Comparison of ENCODE assay signal across 8 cellular contexts in the genomic region with DNA sequence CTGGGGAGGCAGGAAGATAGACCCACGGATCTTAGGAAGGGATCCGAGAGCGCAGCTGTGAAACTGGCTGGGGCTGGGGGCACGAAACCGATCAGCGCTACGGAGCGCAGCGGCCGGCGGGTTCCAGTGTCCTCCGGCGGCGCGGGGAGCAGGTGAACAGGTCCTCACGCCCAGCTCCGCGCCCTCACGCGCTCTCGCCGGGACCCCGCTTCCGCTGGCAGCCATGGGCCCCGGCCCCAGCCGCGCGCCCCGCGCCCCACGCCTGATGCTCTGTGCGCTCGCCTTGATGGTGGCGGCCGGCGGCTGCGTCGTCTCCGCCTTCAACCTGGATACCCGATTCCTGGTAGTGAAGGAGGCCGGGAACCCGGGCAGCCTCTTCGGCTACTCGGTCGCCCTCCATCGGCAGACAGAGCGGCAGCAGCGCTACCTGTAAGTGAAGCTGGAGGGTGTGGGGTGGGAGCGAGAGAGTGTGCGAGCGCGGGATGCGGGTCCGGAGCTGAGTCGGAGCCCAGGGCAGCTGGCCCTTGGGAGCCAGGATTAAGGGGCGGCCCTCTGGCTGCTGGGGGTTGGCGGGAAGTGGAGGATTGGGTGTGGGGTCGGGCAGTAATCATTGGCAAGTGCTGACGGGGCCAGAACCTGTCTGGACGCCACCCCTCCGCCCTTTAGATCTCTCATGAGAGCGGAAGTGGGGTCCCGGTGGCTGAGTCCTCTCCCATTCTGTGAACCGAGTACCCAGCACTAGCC. TPM values are rescaled to one million over a fixed set of nuclear protein-coding genes. Genes with fewer than 3 reads are reported as not detected.
DNase-seq lines count a peak whose midpoint lies in the region; ATAC-seq, FAIRE-seq and TF ChIP-seq lines count a peak whose summit lies in the region.

No MANE protein-coding gene starts in this region.

- no peaks in the 10 kb centered on the region for H3K9me3 ChIP-seq in adrenal gland (replicated peaks in 1 of 3)
- no peaks in the 10 kb centered on the region for H3K9me3 ChIP-seq in iPS DF 6.9 (ENCODE audit: control insufficient read depth, insufficient read depth, low read length)
- no peaks in the 10 kb centered on the region for H3K9me3 ChIP-seq in skeletal muscle satellite cell (replicated peaks; ENCODE audit: low read length)

- no peaks in the 10 kb centered on the region for H3K27me3 ChIP-seq in adrenal gland
- no peaks in the 10 kb centered on the region for H3K27me3 ChIP-seq in iPS DF 6.9 (ENCODE audit: control insufficient read depth, insufficient read depth, low read length)
- no peaks in the 10 kb centered on the region for H3K27me3 ChIP-seq in skeletal muscle satellite cell (ENCODE audit: control insufficient read depth, insufficient read depth, low read length)

- H3K9ac ChIP-seq in skeletal muscle satellite cell (ENCODE audit: low read depth, low read length): peak overlapping the region; percentile 84

- H3K4me3 ChIP-seq in adrenal gland (peak overlapping the region; percentile 28 to 82 (median 58)), iPS DF 6.9 (ENCODE audit: low read length) (peak overlapping the region; percentile 72), skeletal muscle satellite cell (ENCODE audit: low read length) (peak overlapping the region; percentile 75)

- no peaks in the 10 kb centered on the region for H3K36me3 ChIP-seq in adrenal gland (replicated peaks in 1 of 2)
- no peaks in the 10 kb centered on the region for H3K36me3 ChIP-seq in iPS DF 6.9 (ENCODE audit: control insufficient read depth, insufficient read depth, low read length)
- peaks cover 25% of the 10 kb centered on the region for H3K36me3 ChIP-seq in skeletal muscle satellite cell (ENCODE audit: insufficient read depth, low read length)

- TF ChIP-seq POLR2A in adrenal gland (IDR thresholded peaks at IDR 0.05): peak in 1 of 2 donors; percentile 18

- DNase-seq in GM18507 (ENCODE audit: extremely low spot score, insufficient read length, low read depth) (peak; percentile 46), Kasumi-1 (lab: John Stamatoyannopoulos, UW) (peak; percentile 51 to 57), adrenal gland (peak; percentile 64 to 85 (median 71)), iPS DF 6.9 (ENCODE audit: low read depth, low spot score) (no peak)

- intact Hi-C loops in adrenal gland (cut with DNase I): no loop called here

- TF ChIP-seq CTCF in 22Rv1 (IDR thresholded peaks at IDR 0.05) (peak; percentile 82), adrenal gland (IDR thresholded peaks at IDR 0.05) (peak in 5 of 6 experiments; percentile 15 to 38 (median 34))

- H3K27ac ChIP-seq in 22Rv1 (peak overlapping the region; percentile 93), adrenal gland (peak overlapping the region; percentile 87 to 94 (median 91)), iPS DF 6.9 (ENCODE audit: low read length) (no peak overlapping the region)

- H3K4me2 ChIP-seq in skeletal muscle satellite cell (ENCODE audit: low read length): peak overlapping the region; percentile 94

- H3K4me1 ChIP-seq in adrenal gland (replicated peaks in 1 of 2) (peaks cover 57 to 75% of the 10 kb centered on the region in 2 donors), iPS DF 6.9 (ENCODE audit: control insufficient read depth, insufficient read depth, low read length) (peaks cover 4% of the 10 kb centered on the region), skeletal muscle satellite cell (ENCODE audit: control insufficient read depth, insufficient read depth, low read length) (peaks cover 78% of the 10 kb centered on the region)

- ATAC-seq in SK-N-SH treated with all-trans-retinoic acid at 6 μM for 48 hours (peak; percentile 25), GM21367 (IDR thresholded peaks at IDR 0.05; ENCODE audit: unreplicated experiment) (no peak)

- WGBS in adrenal gland, 4 donors: 0 to 1% (median 1%) methylated on average over 1 to 64 of the region's 64 CpGs; no CpG with 5 or more reads in 1 of the 4 donors
- WGBS in iPS DF 6.9 (ENCODE audit: insufficient coverage, insufficient read length): no CpG with 5 or more reads among the region's 64 CpGs

- FAIRE-seq in GM18507 (lab: Jason Lieb, UNC): peak; percentile 79

TF ChIP-seq in SK-N-SH treated with all-trans-retinoic acid at 6 μM for 48 hours, 23 proteins besides CTCF, POLR2A, EP300 and RAD21:
- TF ChIP-seq, protein P1, sequence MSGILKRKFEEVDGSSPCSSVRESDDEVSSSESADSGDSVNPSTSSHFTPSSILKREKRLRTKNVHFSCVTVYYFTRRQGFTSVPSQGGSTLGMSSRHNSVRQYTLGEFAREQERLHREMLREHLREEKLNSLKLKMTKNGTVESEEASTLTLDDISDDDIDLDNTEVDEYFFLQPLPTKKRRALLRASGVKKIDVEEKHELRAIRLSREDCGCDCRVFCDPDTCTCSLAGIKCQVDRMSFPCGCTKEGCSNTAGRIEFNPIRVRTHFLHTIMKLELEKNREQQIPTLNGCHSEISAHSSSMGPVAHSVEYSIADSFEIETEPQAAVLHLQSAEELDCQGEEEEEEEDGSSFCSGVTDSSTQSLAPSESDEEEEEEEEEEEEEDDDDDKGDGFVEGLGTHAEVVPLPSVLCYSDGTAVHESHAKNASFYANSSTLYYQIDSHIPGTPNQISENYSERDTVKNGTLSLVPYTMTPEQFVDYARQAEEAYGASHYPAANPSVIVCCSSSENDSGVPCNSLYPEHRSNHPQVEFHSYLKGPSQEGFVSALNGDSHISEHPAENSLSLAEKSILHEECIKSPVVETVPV (CRISPR knock-in tag; IDR thresholded peaks at IDR 0.05): no peak
- TF ChIP-seq ZNF70 (CRISPR knock-in tag; IDR thresholded peaks at IDR 0.05): no peak
- no peak for TF ChIP-seq ARNTL (CRISPR knock-in tag; IDR thresholded peaks at IDR 0.05; ENCODE audit: borderline replicate concordance, low read depth)
- TF ChIP-seq ZFP3 (CRISPR knock-in tag; IDR thresholded peaks at IDR 0.05): no peak
- TF ChIP-seq BACH2 (CRISPR knock-in tag; IDR thresholded peaks at IDR 0.05; ENCODE audit: borderline replicate concordance): no peak
- TF ChIP-seq ESRRG (CRISPR knock-in tag; IDR thresholded peaks at IDR 0.05): no peak
- TF ChIP-seq TCF4 (CRISPR knock-in tag; IDR thresholded peaks at IDR 0.05; ENCODE audit: borderline replicate concordance): no peak
- no peak for TF ChIP-seq GLIS3 (CRISPR knock-in tag; IDR thresholded peaks at IDR 0.05)
- TF ChIP-seq, protein P2, sequence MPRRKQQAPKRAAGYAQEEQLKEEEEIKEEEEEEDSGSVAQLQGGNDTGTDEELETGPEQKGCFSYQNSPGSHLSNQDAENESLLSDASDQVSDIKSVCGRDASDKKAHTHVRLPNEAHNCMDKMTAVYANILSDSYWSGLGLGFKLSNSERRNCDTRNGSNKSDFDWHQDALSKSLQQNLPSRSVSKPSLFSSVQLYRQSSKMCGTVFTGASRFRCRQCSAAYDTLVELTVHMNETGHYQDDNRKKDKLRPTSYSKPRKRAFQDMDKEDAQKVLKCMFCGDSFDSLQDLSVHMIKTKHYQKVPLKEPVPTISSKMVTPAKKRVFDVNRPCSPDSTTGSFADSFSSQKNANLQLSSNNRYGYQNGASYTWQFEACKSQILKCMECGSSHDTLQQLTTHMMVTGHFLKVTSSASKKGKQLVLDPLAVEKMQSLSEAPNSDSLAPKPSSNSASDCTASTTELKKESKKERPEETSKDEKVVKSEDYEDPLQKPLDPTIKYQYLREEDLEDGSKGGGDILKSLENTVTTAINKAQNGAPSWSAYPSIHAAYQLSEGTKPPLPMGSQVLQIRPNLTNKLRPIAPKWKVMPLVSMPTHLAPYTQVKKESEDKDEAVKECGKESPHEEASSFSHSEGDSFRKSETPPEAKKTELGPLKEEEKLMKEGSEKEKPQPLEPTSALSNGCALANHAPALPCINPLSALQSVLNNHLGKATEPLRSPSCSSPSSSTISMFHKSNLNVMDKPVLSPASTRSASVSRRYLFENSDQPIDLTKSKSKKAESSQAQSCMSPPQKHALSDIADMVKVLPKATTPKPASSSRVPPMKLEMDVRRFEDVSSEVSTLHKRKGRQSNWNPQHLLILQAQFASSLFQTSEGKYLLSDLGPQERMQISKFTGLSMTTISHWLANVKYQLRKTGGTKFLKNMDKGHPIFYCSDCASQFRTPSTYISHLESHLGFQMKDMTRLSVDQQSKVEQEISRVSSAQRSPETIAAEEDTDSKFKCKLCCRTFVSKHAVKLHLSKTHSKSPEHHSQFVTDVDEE (CRISPR knock-in tag; IDR thresholded peaks at IDR 0.05): no peak
- no peak for TF ChIP-seq ZNF8 (CRISPR knock-in tag; IDR thresholded peaks at IDR 0.05)
- TF ChIP-seq ZNF565 (CRISPR knock-in tag; conservative IDR thresholded peaks at IDR 0.05; ENCODE audit: low read depth): no peak
- TF ChIP-seq OSR1 (CRISPR knock-in tag; IDR thresholded peaks at IDR 0.05): no peak
- no peak for TF ChIP-seq ISL1 (CRISPR knock-in tag; IDR thresholded peaks at IDR 0.05)
- no peak for TF ChIP-seq SNAI2 (CRISPR knock-in tag; IDR thresholded peaks at IDR 0.05)
- TF ChIP-seq ZC3H10 (CRISPR knock-in tag; IDR thresholded peaks at IDR 0.05): no peak
- TF ChIP-seq CSDC2 (CRISPR knock-in tag; IDR thresholded peaks at IDR 0.05): no peak
- TF ChIP-seq, protein P3, sequence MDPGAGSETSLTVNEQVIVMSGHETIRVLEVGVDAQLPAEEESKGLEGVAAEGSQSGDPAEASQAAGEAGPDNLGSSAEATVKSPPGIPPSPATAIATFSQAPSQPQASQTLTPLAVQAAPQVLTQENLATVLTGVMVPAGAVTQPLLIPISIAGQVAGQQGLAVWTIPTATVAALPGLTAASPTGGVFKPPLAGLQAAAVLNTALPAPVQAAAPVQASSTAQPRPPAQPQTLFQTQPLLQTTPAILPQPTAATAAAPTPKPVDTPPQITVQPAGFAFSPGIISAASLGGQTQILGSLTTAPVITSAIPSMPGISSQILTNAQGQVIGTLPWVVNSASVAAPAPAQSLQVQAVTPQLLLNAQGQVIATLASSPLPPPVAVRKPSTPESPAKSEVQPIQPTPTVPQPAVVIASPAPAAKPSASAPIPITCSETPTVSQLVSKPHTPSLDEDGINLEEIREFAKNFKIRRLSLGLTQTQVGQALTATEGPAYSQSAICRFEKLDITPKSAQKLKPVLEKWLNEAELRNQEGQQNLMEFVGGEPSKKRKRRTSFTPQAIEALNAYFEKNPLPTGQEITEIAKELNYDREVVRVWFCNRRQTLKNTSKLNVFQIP (CRISPR knock-in tag; IDR thresholded peaks at IDR 0.05; ENCODE audit: borderline replicate concordance, low read depth): no peak
- no peak for TF ChIP-seq TOX (CRISPR knock-in tag; IDR thresholded peaks at IDR 0.05; ENCODE audit: borderline replicate concordance)
- TF ChIP-seq ZFP30 (CRISPR knock-in tag; IDR thresholded peaks at IDR 0.05): no peak
TF ChIP-seq in SK-N-SH treated with all-trans-retinoic acid at 6 μM for 48 hours: peak in this region for 0.

RNA-seq across cellular contexts. Expression of a gene that starts 0.5 kb away (rescaled TPM):
- 100 to 1,000 TPM in 7 of 8 donors, 10 to 100 TPM in 1; 31.4 to 206 (median 134) TPM for total RNA-seq in adrenal gland
- 100 to 1,000 TPM in 2 of 3 donors, 10 to 100 TPM in 1; 20.9 to 164 (median 116) TPM for polyA plus RNA-seq in adrenal gland
- total RNA-seq in skeletal muscle satellite cell (2012; rRNA removed): 105 and 121 TPM in 2 replicates

RNA-seq across cellular contexts. Expression of a gene that starts 38.8 kb away (rescaled TPM):
- 100 to 1,000 TPM in 7 of 8 donors, 10 to 100 TPM in 1; 98.9 to 225 (median 137) TPM for total RNA-seq in adrenal gland
- 100 to 1,000 TPM in 1 of 3 donors, 10 to 100 TPM in 2; 48.5 to 110 (median 59.7) TPM for polyA plus RNA-seq in adrenal gland
- total RNA-seq in skeletal muscle satellite cell (2012; rRNA removed): 12.9 and 17.0 TPM in 2 replicates
